ENCODE assay signal across 21 cellular contexts in the genomic region with DNA sequence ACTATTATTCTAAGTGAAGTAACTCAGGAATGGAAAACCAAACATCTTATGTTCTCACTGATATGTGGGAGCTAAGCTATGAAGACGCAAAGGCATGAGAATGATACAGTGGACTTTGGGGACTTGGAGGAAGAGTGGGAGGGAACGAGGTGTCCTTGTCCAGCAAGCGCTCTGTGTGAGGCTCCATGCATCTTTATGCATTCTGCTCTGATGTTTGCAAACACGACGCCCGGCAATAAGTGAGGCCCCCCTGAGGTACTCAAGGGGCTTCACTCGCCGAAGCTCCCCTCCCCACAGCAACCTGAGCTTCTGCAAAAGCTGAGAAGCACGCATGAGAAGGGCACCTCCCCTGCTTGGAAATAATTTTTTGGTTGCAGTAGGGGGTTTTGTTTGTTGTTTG.
DNase-seq lines count a peak whose midpoint lies in the region; ATAC-seq, FAIRE-seq and TF ChIP-seq lines count a peak whose summit lies in the region.
"Had no signal": no experiment of that assay in that cellular context is flagged by ENCODE, and none has a peak within 500 bp of the region (broad histone marks: within the 10 kb centered on the region; RNA-seq: fewer than 3 reads in every experiment).

No MANE protein-coding gene starts in this region.

- no peak for ATAC-seq in WTC11
- no peak for ATAC-seq in HepG2

- no peak for TF ChIP-seq EP300 in esophagus muscularis mucosa (IDR thresholded peaks at IDR 0.05)
- no peak for TF ChIP-seq EP300 in HepG2 (IDR thresholded peaks at IDR 0.05; ENCODE audit: low read depth in 2 of 2, low read length in 2 of 2)
- TF ChIP-seq EP300 in HepG2 (CRISPR knock-in tag; IDR thresholded peaks at IDR 0.05; ENCODE audit: borderline replicate concordance): no peak

- H2AFZ ChIP-seq in neural progenitor cell (replicated peaks) (no peak overlapping the region), HepG2 (ENCODE audit: low read length) (no peak overlapping the region)

- H3K27ac Mint-ChIP-seq in WTC11 (peak overlapping the region; percentile 83), neural progenitor cell (no peak overlapping the region)

- peak overlapping the region; percentile 69 for H3K4me2 ChIP-seq in neural progenitor cell
- H3K4me2 ChIP-seq in HepG2 (ENCODE audit: low read depth, low read length): no peak overlapping the region

- no TSS peak for BruUV-seq in HepG2 (replicated peaks; lab: Mats Ljungman, UMichigan)

- H3K9me3 Mint-ChIP-seq in WTC11: peaks cover 4% of the 10 kb centered on the region
- peaks cover 2% of the 10 kb centered on the region for H3K9me3 Mint-ChIP-seq in neural progenitor cell

- H3K4me1 Mint-ChIP-seq in WTC11 (peaks cover 15% of the 10 kb centered on the region), neural progenitor cell (peaks cover 41% of the 10 kb centered on the region)

- H3K4me1 ChIP-seq in neural progenitor cell (peaks cover 23% of the 10 kb centered on the region), skeletal muscle tissue (ENCODE audit: control insufficient read depth in 3 of 3, insufficient read depth in 3 of 3, low read length in 3 of 3) (peaks cover 30 to 43% (median 35%) of the 10 kb centered on the region in 3 donors), esophagus muscularis mucosa (peaks cover 22 to 28% (median 27%) of the 10 kb centered on the region in 4 donors), HepG2 (ENCODE audit: insufficient read depth, low read length) (peaks cover 20% of the 10 kb centered on the region), breast epithelium (no peaks in the 10 kb centered on the region)

- TF ChIP-seq CTCF in WTC11 (IDR thresholded peaks at IDR 0.05) (no peak), neural progenitor cell (IDR thresholded peaks at IDR 0.05) (no peak), esophagus muscularis mucosa (IDR thresholded peaks at IDR 0.05) (no peak), HepG2 (CRISPR knock-in tag; IDR thresholded peaks at IDR 0.05) (no peak), breast epithelium (IDR thresholded peaks at IDR 0.05) (no peak)

- no peaks in the 10 kb centered on the region for H3K36me3 ChIP-seq in H7 (replicated peaks; ENCODE audit: control insufficient read depth, insufficient read depth, low read length)
- H3K36me3 ChIP-seq in neural progenitor cell: no peaks in the 10 kb centered on the region
- H3K36me3 ChIP-seq in skeletal muscle tissue (ENCODE audit: control insufficient read depth in 3 of 3, insufficient read depth in 3 of 3, low read length in 3 of 3): no peaks in the 10 kb centered on the region
- no peaks in the 10 kb centered on the region for H3K36me3 ChIP-seq in esophagus muscularis mucosa
- H3K36me3 ChIP-seq in HepG2 (replicated peaks in 1 of 2; ENCODE audit: control insufficient read depth in 1 of 2, insufficient read depth in 2 of 2, low read length in 2 of 2): no peaks in the 10 kb centered on the region
- H3K36me3 ChIP-seq in breast epithelium: no peaks in the 10 kb centered on the region

- no peak for TF ChIP-seq RAD21 in HepG2 (CRISPR knock-in tag; IDR thresholded peaks at IDR 0.05)

- TF ChIP-seq POLR2A in esophagus muscularis mucosa (IDR thresholded peaks at IDR 0.05; ENCODE audit: low read depth) (no peak), HepG2 (IDR thresholded peaks at IDR 0.05; ENCODE audit: insufficient read depth in 1 of 2, low read depth in 2 of 2, low read length in 2 of 2) (no peak), breast epithelium (IDR thresholded peaks at IDR 0.05) (no peak)

- in situ Hi-C loops in HepG2 (cut with HindIII; ENCODE audit: extremely low pct_ligation_motif_present, low pct_unique_long_range_greater_than_20kb): no loop called here

- H3K79me2 ChIP-seq in neural progenitor cell (ENCODE audit: low read depth) (no peaks in the 10 kb centered on the region), HepG2 (ENCODE audit: insufficient read depth, low read length) (no peaks in the 10 kb centered on the region)

- H3K4me3 Mint-ChIP-seq in WTC11 (no peak overlapping the region), neural progenitor cell (no peak overlapping the region)

- H3K36me3 Mint-ChIP-seq in WTC11 (no peaks in the 10 kb centered on the region; the same call in 1 of the 2 replicates), neural progenitor cell (no peaks in the 10 kb centered on the region)

- peaks cover 3% of the 10 kb centered on the region for H3F3A ChIP-seq in neural progenitor cell (ENCODE audit: low read depth)

- CTCF ChIA-PET in WTC11 (lab: Charles Lee) (interaction anchor here (0.7 to 3.4 kb wide), 27 partner anchors 8 to 327 kb away, joined by 3 to 35 read pairs (median 6); a partner anchor contains a TSS), HepG2 (lab: Yijun Ruan, JAX; ENCODE audit: low intra/inter-chr PET ratio, low total read pairs) (interaction anchor here (1.4 to 2.0 kb wide), 2 partner anchors 24 to 34 kb away, joined by 19 to 21 read pairs; no protein-coding TSS in a partner anchor)

- no peaks in the 10 kb centered on the region for H3K27me3 ChIP-seq in H7 (ENCODE audit: control insufficient read depth, insufficient read depth, low read length)
- no peaks in the 10 kb centered on the region for H3K27me3 ChIP-seq in neural progenitor cell
- H3K27me3 ChIP-seq in skeletal muscle tissue (ENCODE audit: control insufficient read depth in 3 of 3, insufficient read depth in 3 of 3, low read length in 3 of 3): no peaks in the 10 kb centered on the region
- H3K27me3 ChIP-seq in esophagus muscularis mucosa: no peaks in the 10 kb centered on the region
- 0 out of 5 replicates have a peak, but pooled peaks cover 0 to 7% of the 10 kb centered on the region in 2 experiments for H3K27me3 ChIP-seq in HepG2 (ENCODE audit: control insufficient read depth in 1 of 2, insufficient read depth in 2 of 2, low read length in 2 of 2)
- no peaks in the 10 kb centered on the region for H3K27me3 ChIP-seq in breast epithelium

- H3K9ac ChIP-seq in neural progenitor cell (no peak overlapping the region), skeletal muscle tissue (ENCODE audit: low read depth in 1 of 3, low read length in 3 of 3) (peak overlapping the region in 1 of 3 donors; percentile 19), HepG2 (ENCODE audit: insufficient read depth, low read depth, low read length) (no peak overlapping the region)

- DNase-seq in H7 (peak; percentile 32), WTC11 (ENCODE audit: low spot score) (no peak), neural progenitor cell (ENCODE audit: low spot score) (no peak), esophagus muscularis mucosa (ENCODE audit: extremely low spot score) (no peak), HepG2 (ENCODE audit: low spot score) (no peak), breast epithelium (ENCODE audit: low spot score in 2 of 2) (no peak)
- DNase-seq in stimulated activated CD4-positive, alpha-beta T cell treated with anti-CD3 and anti-CD28 coated beads, Interleukin-12 subunit alpha, Interleukin-12 subunit beta, amount 100 ng/mL, for 4 hours: no peak
- DNase-seq: GOT3; MM.1S; NCI-H1092; NCI-H1436 treated with DMSO at 0.1 percent for 48 hours; NCI-H2029 treated with DMSO at 0.1 percent for 48 hours; NCI-H446 treated with DMSO at 0.1 percent for 48 hours; NCI-H748 treated with DMSO at 0.1 percent for 48 hours; NK-92 treated with Interleukin-12 subunit alpha and Interleukin-12 subunit beta, amount 100 ng/mL, for 24 hours; SHP77 treated with DMSO at 0.1 percent for 48 hours had no signal

- 80% methylated on average over 9 of the region's 9 CpGs for WGBS in esophagus muscularis mucosa
- 64% methylated on average over 7 of the region's 9 CpGs for WGBS in HepG2 (ENCODE audit: low lambda C conversion rate)

- H3K4me3 ChIP-seq in H7 (ENCODE audit: insufficient read depth, low read depth, low read length) (no peak overlapping the region), neural progenitor cell (no peak overlapping the region), skeletal muscle tissue (ENCODE audit: low read length in 3 of 3) (no peak overlapping the region), esophagus muscularis mucosa (no peak overlapping the region), HepG2 (replicated peaks in 1 of 3; ENCODE audit: insufficient read depth in 1 of 3, low read depth in 2 of 3, low read length in 3 of 3) (no peak overlapping the region), breast epithelium (no peak overlapping the region)

- H3K27me3 Mint-ChIP-seq in WTC11 (ENCODE audit: low read depth): no peaks in the 10 kb centered on the region
- H3K27me3 Mint-ChIP-seq in neural progenitor cell (ENCODE audit: insufficient read depth, low read depth): peaks cover 12% of the 10 kb centered on the region

- H3K27ac ChIP-seq in neural progenitor cell (no peak overlapping the region), skeletal muscle tissue (ENCODE audit: low read depth, low read length) (peak overlapping the region; percentile 67), esophagus muscularis mucosa (replicated peaks in 1 of 4) (no peak overlapping the region), HepG2 (ENCODE audit: extremely low read length, insufficient read depth, low read length) (no peak overlapping the region), breast epithelium (no peak overlapping the region)
- H3K27ac ChIP-seq: C4-2B had no signal

- H3K9me3 ChIP-seq in neural progenitor cell (ENCODE audit: low read depth): no peaks in the 10 kb centered on the region
- H3K9me3 ChIP-seq in skeletal muscle tissue (ENCODE audit: control insufficient read depth in 3 of 3, low read length in 3 of 3): no peaks in the 10 kb centered on the region
- no peaks in the 10 kb centered on the region for H3K9me3 ChIP-seq in esophagus muscularis mucosa
- no peaks in the 10 kb centered on the region for H3K9me3 ChIP-seq in HepG2 (ENCODE audit: low read length)
- H3K9me3 ChIP-seq in breast epithelium: no peaks in the 10 kb centered on the region

- POLR2A ChIA-PET in WTC11 (lab: Charles Lee) (interaction anchor here (1.2 kb wide), 1 partner anchor 17 kb away, joined by 3 read pairs; no protein-coding TSS in a partner anchor), HepG2 (lab: Yijun Ruan, JAX) (interaction anchor here (1.2 to 1.6 kb wide), 3 partner anchors 25 to 146 kb away, joined by 3 to 6 read pairs (median 3); a partner anchor contains a TSS)

- no peaks in the 10 kb centered on the region for H4K20me1 ChIP-seq in neural progenitor cell (ENCODE audit: low read depth)
- H4K20me1 ChIP-seq in HepG2 (ENCODE audit: insufficient read depth, low read length): no peaks in the 10 kb centered on the region

- intact Hi-C loops in esophagus muscularis mucosa (cut with DNase I) (no loop called here), HepG2 (cut with micrococcal nuclease; ENCODE audit: unreplicated experiment) (loop anchor here (2.0 kb wide), 2 partner anchors 24 to 34 kb away; no protein-coding TSS in a partner anchor), breast epithelium (cut with DNase I; ENCODE audit: low total_unique reads) (no loop called here)

- FAIRE-seq in HepG2 (lab: Jason Lieb, UNC): no peak
- FAIRE-seq: D721Med, GM12891, RCC 7860 had no signal

TF ChIP-seq in WTC11, 78 proteins besides CTCF, POLR2A, EP300 and RAD21 (continues in another document):
- TF ChIP-seq ATF1 (CRISPR knock-in tag; IDR thresholded peaks at IDR 0.05): no peak
